ENCODE assay signal across 14 cellular contexts in the genomic region with DNA sequence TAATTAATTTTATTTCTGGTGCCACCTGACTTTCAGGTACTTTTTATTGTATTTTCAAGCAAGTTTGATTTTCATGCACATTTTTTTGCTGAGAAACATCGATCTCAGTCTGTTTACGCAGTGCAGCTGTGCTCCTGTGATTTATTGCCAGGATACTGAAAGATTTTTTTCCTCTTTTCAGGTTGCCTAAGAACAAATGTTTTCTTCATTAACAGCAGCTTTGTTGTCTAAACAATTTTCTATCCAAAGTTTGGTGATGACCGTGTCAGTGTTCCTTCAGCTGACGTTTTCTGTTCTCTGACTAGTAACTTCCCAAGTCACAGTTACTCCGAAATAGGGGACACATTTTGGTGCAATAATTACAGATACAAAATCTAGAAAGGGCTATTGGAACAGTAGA.
"Had no signal": no experiment of that assay in that cellular context is flagged by ENCODE, and none has a peak within 500 bp of the region (broad histone marks: within the 10 kb centered on the region; RNA-seq: fewer than 3 reads in every experiment).

No MANE protein-coding gene starts in this region.

- H3K4me3 Mint-ChIP-seq: activated CD4-positive, alpha-beta T cell treated with anti-CD3 and anti-CD28 coated beads for 36 hours; activated CD8-positive, alpha-beta T cell treated with anti-CD3 and anti-CD28 coated beads for 36 hours; immature natural killer cell; natural killer cell had no signal

- H3K4me3 ChIP-seq: coronary artery, lower lobe of right lung, mucosa of descending colon, psoas muscle, skin epidermis had no signal

- DNase-seq: activated CD4-positive, alpha-beta T cell treated with anti-CD3 and anti-CD28 coated beads for 36 hours; activated CD8-positive, alpha-beta memory T cell treated with anti-CD3 and anti-CD28 coated beads, Interleukin-2, amount 50 U/mL, for 4 hours; activated CD8-positive, alpha-beta T cell treated with anti-CD3 and anti-CD28 coated beads for 36 hours; central memory CD4-positive, alpha-beta T cell; effector CD4-positive, alpha-beta T cell; glutamatergic neuron; immature natural killer cell; lower lobe of right lung; mucosa of descending colon; natural killer cell; occipital lobe; psoas muscle had no signal

- H3K27ac ChIP-seq: coronary artery, lower lobe of right lung, psoas muscle, skin epidermis had no signal

- H3K36me3 ChIP-seq: lower lobe of right lung had no signal

- H3K9me3 ChIP-seq: lower lobe of right lung, mucosa of descending colon, psoas muscle had no signal

- H3K27me3 Mint-ChIP-seq: activated CD8-positive, alpha-beta T cell treated with anti-CD3 and anti-CD28 coated beads for 36 hours had no signal

- H3K4me1 Mint-ChIP-seq: activated CD4-positive, alpha-beta T cell treated with anti-CD3 and anti-CD28 coated beads for 36 hours; immature natural killer cell; natural killer cell had no signal

- H3K27ac Mint-ChIP-seq: activated CD4-positive, alpha-beta T cell treated with anti-CD3 and anti-CD28 coated beads for 36 hours; activated CD8-positive, alpha-beta T cell treated with anti-CD3 and anti-CD28 coated beads for 36 hours; immature natural killer cell; natural killer cell had no signal

- H3K4me1 ChIP-seq: lower lobe of right lung, psoas muscle had no signal

- H3K9me3 Mint-ChIP-seq: activated CD8-positive, alpha-beta T cell treated with anti-CD3 and anti-CD28 coated beads for 36 hours; natural killer cell had no signal

- ATAC-seq: activated CD4-positive, alpha-beta T cell treated with anti-CD3 and anti-CD28 coated beads for 36 hours; activated CD8-positive, alpha-beta T cell treated with anti-CD3 and anti-CD28 coated beads for 36 hours; lower lobe of right lung; mucosa of descending colon; natural killer cell had no signal

- H3K36me3 Mint-ChIP-seq: immature natural killer cell, natural killer cell had no signal
